ENCODE assay signal across 9 cellular contexts in the genomic region with DNA sequence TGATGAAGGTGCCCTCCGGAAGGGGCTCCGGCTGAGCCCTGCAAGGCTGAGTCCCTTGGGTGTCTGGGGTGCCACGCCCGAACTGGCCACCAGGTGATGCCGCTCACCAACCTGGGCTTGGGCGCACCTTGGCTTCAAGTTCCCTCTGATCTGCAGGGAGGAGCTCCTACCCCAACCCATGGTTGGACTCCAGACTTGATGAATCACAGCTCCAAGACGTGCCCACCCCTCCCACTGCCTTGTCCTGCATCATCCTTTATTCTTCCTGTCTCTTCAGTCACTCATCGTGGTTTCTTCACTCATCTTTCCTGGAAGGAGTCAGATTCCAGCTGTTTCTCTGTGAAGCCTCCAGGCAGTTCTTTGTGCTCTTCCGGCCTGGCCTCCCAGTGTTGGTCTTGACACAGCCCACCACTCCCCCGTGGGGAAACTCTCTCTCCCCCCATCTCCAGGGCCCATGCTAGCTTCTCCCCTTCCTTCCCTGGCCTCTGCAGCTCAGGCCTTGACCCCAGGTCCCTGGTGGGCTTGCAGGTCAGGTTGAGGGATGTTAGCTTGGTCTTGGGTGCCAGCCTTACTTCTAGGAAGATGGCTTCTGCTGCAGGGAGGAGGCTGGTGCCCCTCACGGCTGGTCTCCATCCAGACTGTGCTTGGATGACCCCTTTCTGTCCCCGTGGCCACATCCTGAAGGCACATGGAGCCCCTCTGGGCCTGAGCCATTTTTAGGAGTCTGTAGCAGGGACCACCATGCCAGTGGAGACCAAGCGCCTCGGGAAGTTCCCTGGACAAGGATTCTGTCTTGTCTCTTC. TPM values are rescaled to one million over a fixed set of nuclear protein-coding genes. Genes with fewer than 3 reads are reported as not detected.
DNase-seq lines count a peak whose midpoint lies in the region; ATAC-seq lines count a peak whose summit lies in the region.
"Had no signal": no experiment of that assay in that cellular context is flagged by ENCODE, and none has a peak within 500 bp of the region (broad histone marks: within the 10 kb centered on the region; RNA-seq: fewer than 3 reads in every experiment).

No MANE protein-coding gene starts in this region.

- H3K36me3 Mint-ChIP-seq in immature natural killer cell, result peaks cover 7 to 12% (median 10%) of the 10 kb centered on the region in 3 donors

- peak overlapping the region in 3 of 5 donors; percentile 15 to 58 (median 57) for H3K4me3 Mint-ChIP-seq in immature natural killer cell

- H3K9me3 Mint-ChIP-seq in immature natural killer cell, result peaks cover 0 to 5% (median under 1%) of the 10 kb centered on the region in 6 donors

- peaks cover 16 to 33% (median 21%) of the 10 kb centered on the region in 3 donors for H3K27me3 Mint-ChIP-seq in immature natural killer cell (ENCODE audit: low read depth in 3 of 3)

- ATAC-seq in GM18873 (IDR thresholded peaks at IDR 0.05; ENCODE audit: low FRiP score, unreplicated experiment), result no peak

- peak overlapping the region; percentile 23 to 93 (median 71) for H3K27ac Mint-ChIP-seq in immature natural killer cell

- DNase-seq in Caki2 (ENCODE audit: low read depth) (peak; percentile 79), SW480 (ENCODE audit: low spot score) (peak; percentile 85), amniotic epithelial cell (ENCODE audit: low read depth) (peak; percentile 69), immature natural killer cell (peak; percentile 34 to 44 (median 41)), mesenteric fat pad (ENCODE audit: low spot score) (no peak)
- DNase-seq in Jurkat, Clone E6-1 (ENCODE audit: low read depth, low spot score), result peak; percentile 74
- DNase-seq in stimulated activated CD4-positive, alpha-beta T cell treated with anti-CD3 and anti-CD28 coated beads, Interleukin-2, amount 100 ng/mL, for 48 hours, result peak; percentile 48 to 71

- H3K4me3 ChIP-seq in Jurkat, Clone E6-1 (ENCODE audit: low read length), result no peak overlapping the region
- H3K4me3 ChIP-seq: SK-N-MC had no signal

- H3K4me1 Mint-ChIP-seq in immature natural killer cell, result peaks cover 75 to 79% of the 10 kb centered on the region in 2 donors

- in situ Hi-C loops in Caki2 (cut with HindIII; ENCODE audit: low pct_unique_long_range_greater_than_20kb, low sequenced_read_pairs), result no loop called here

RNA-seq across cellular contexts. Expression of gene ZBP1, which starts 2.6 kb away (rescaled TPM):
- not detected in 2 replicates for total RNA-seq in Caki2 (2014; rRNA removed; shearing (Covaris generic); ENCODE audit: low replicate concordance)
- polyA plus RNA-seq in Jurkat, Clone E6-1 (2012; ENCODE audit: insufficient read depth, insufficient read length), result not detected
- 10 to 100 TPM; 29.0 to 43.5 (median 32.2) TPM for polyA plus RNA-seq in immature natural killer cell
- 0.26 TPM for total RNA-seq in mesenteric fat pad
